ENCODE assay signal across 19 cellular contexts in genomic region chr4:106588906-106589305, GRCh38.
DNase-seq lines count a peak whose midpoint lies in the region; ATAC-seq, FAIRE-seq and TF ChIP-seq lines count a peak whose summit lies in the region.
"Had no signal": no experiment of that assay in that cellular context is flagged by ENCODE, and none has a peak within 500 bp of the region (broad histone marks: within the 10 kb centered on the region; RNA-seq: fewer than 3 reads in every experiment).

No MANE protein-coding gene starts in this region.

- H3K36me3 ChIP-seq in bronchial epithelial cell (ENCODE audit: control insufficient read depth, insufficient read depth, low read length): no peaks in the 10 kb centered on the region
- H3K36me3 ChIP-seq: BLaER1 had no signal

- peaks cover 45% of the 10 kb centered on the region for H3K4me1 Mint-ChIP-seq in osteocyte (ENCODE audit: unreplicated experiment)
- H3K4me1 Mint-ChIP-seq: CD14-positive monocyte; CD4-positive, alpha-beta memory T cell had no signal

- no peaks in the 10 kb centered on the region for H3K36me3 Mint-ChIP-seq in osteocyte (ENCODE audit: unreplicated experiment)
- H3K36me3 Mint-ChIP-seq: CD14-positive monocyte; CD4-positive, alpha-beta memory T cell had no signal

- no peak for FAIRE-seq in bronchial epithelial cell (lab: Jason Lieb, UNC)
- FAIRE-seq: A549, GM12878, GM19239, H54 had no signal

- H3K9me3 Mint-ChIP-seq in osteocyte (ENCODE audit: unreplicated experiment): no peaks in the 10 kb centered on the region
- H3K9me3 Mint-ChIP-seq: GM23338 had no signal

- H3K27me3 ChIP-seq in bronchial epithelial cell (ENCODE audit: control insufficient read depth, insufficient read depth, low read length): no peaks in the 10 kb centered on the region
- H3K27me3 ChIP-seq: BLaER1 had no signal

- no peak for ATAC-seq in GM19452 (IDR thresholded peaks at IDR 0.05; ENCODE audit: unreplicated experiment)
- ATAC-seq: A549, GM12878, GM23338 had no signal

- H3K27me3 Mint-ChIP-seq in osteocyte (ENCODE audit: unreplicated experiment): no peaks in the 10 kb centered on the region
- H3K27me3 Mint-ChIP-seq: CD4-positive, alpha-beta memory T cell had no signal

- H3K4me3 Mint-ChIP-seq in osteocyte (ENCODE audit: unreplicated experiment): no peak overlapping the region
- H3K4me3 Mint-ChIP-seq: CD14-positive monocyte; CD4-positive, alpha-beta memory T cell; GM23338 had no signal

- H3K27ac Mint-ChIP-seq in osteocyte (ENCODE audit: unreplicated experiment): peak overlapping the region; percentile 18
- H3K27ac Mint-ChIP-seq: CD14-positive monocyte; CD4-positive, alpha-beta memory T cell; GM23338 had no signal

- DNase-seq in AG10803 (ENCODE audit: low read depth): peak; percentile 15
- DNase-seq in bronchial epithelial cell (ENCODE audit: low read depth): peak; percentile 47
- peak; percentile 54 for DNase-seq in fibroblast of gingiva (ENCODE audit: low read depth)
- DNase-seq in osteocyte (ENCODE audit: extremely low spot score, unreplicated experiment): no peak
- DNase-seq in activated CD8-positive, alpha-beta memory T cell treated with anti-CD3 and anti-CD28 coated beads for 24 hours: no peak
- no peak for DNase-seq in GM10266 (ENCODE audit: extremely low spot score)
- DNase-seq: CD4-positive, alpha-beta memory T cell; DMS153; DMS79; GDM1; HCEC 1CT had no signal

- TF ChIP-seq CTCF in AG10803 (conservative IDR thresholded peaks at IDR 0.05; ENCODE audit: low read length) (no peak), bronchial epithelial cell (IDR thresholded peaks at IDR 0.05; ENCODE audit: insufficient read depth, low read length, severe bottlenecking) (no peak), osteocyte (IDR thresholded peaks at IDR 0.05) (no peak), GM10266 (IDR thresholded peaks at IDR 0.05; ENCODE audit: control insufficient read depth, insufficient read depth, low read depth, missing control alignments) (no peak)

- H3K4me3 ChIP-seq in AG10803 (ENCODE audit: low read length) (no peak overlapping the region), bronchial epithelial cell (ENCODE audit: low read depth, low read length) (no peak overlapping the region)
- H3K4me3 ChIP-seq: A549, BLaER1, GM12878, GM23338 had no signal

Comparison
In these comparisons a context has a peak if more than half of its experiments do, and no peak if none do; other contexts are left out.
1. DNase-seq: peak in AG10803 (single experiment), bronchial epithelial cell (single experiment) and fibroblast of gingiva (single experiment); none in osteocyte (single experiment), activated CD8-positive, alpha-beta memory T cell treated with anti-CD3 and anti-CD28 coated beads for 24 hours (single experiment) and GM10266 (single experiment).